Comparison of ENCODE assay signal across 20 cellular contexts in the genomic region with DNA sequence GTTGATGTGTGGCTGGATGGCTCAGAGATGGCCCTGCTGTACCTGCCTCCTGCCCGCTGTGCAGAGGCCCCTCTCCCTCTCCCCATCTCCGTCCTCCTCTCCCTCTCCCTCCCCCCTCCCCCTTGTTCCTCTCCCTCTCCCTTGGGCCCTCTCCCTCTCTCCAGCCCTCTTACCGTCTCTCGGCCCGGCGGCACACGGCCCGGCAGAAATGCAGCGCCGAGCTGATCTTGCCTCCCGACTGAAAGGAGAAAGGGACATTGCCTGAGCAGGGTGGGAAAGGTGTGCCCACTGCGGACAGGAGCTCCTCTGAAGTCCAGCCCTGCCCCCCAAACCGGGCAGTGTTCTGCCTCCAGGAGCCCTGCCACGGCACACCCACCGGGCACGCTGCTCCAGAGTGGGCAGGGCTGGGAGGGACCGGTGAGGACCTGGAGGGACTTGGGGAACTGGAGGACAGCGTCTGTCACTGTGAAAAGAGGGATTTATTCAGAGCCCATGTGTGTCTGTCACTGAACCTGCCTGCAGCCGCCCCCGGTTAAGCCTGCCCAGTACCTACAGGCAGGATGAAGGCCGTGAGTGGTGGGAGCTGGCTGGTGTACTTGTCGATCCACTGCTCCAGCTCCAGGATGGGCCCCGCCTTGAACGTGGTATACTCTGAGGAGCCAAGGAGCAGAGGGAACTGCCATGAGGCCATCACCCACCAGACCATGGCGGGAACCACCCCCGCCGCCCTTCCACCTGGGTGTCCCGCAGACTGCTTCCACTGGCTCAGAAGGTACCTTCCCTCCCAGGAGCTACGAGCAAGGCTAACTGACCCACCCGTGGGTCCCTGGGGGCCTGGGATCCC. TPM values are rescaled to one million over a fixed set of nuclear protein-coding genes. Genes with fewer than 3 reads are reported as not detected.
DNase-seq lines count a peak whose midpoint lies in the region; ATAC-seq, FAIRE-seq and TF ChIP-seq lines count a peak whose summit lies in the region.
"Had no signal": no experiment of that assay in that cellular context is flagged by ENCODE, and none has a peak within 500 bp of the region (broad histone marks: within the 10 kb centered on the region; RNA-seq: fewer than 3 reads in every experiment).

No MANE protein-coding gene starts in this region.

- no peak for FAIRE-seq in HepG2 (lab: Jason Lieb, UNC)
- FAIRE-seq: A549, D721Med, GM12892 had no signal

- H3K27ac ChIP-seq in HepG2 (ENCODE audit: extremely low read length, insufficient read depth, low read length) (no peak overlapping the region), right lobe of liver (no peak overlapping the region), endodermal cell (ENCODE audit: low read depth, low read length) (no peak overlapping the region)
- H3K27ac ChIP-seq: A549, C4-2B had no signal

- DNase-seq in HepG2 (ENCODE audit: low spot score), result no peak
- DNase-seq in right lobe of liver, result no peak
- peak; percentile 47 for DNase-seq in endodermal cell
- no peak for DNase-seq in stimulated activated naive B cell treated with anti-CD40 and anti-IgM and Interleukin-4, amounts not matched to agents 10 μg/mL and 1 μg/mL and 100 μg/mL, for 72 hours
- DNase-seq in superior temporal gyrus (ENCODE audit: extremely low spot score), result no peak
- DNase-seq in UCSD-AML1 (lab: John Stamatoyannopoulos, UW; ENCODE audit: unreplicated experiment), result no peak
- DNase-seq: BE2C; CD8-positive, alpha-beta T cell; COR-L47; DMS153; DMS79 treated with DMSO at 0.1 percent for 48 hours; EL; GDM1; H7 had no signal

- H3K4me3 Mint-ChIP-seq in endodermal cell, result no peak overlapping the region
- H3K4me3 Mint-ChIP-seq in stimulated activated naive B cell treated with anti-CD40 and anti-IgM and Interleukin-4, amounts not matched to agents 10 μg/mL and 1 μg/mL and 100 μg/mL, for 72 hours, result no peak overlapping the region
- H3K4me3 Mint-ChIP-seq: CD8-positive, alpha-beta T cell; GM23338 had no signal

- H3K9ac ChIP-seq in HepG2 (ENCODE audit: insufficient read depth, low read depth, low read length), result no peak overlapping the region
- H3K9ac ChIP-seq in endodermal cell (ENCODE audit: extremely low read depth, low read length, poor library complexity, severe bottlenecking), result no peak overlapping the region

- intact Hi-C loops in HepG2 (cut with micrococcal nuclease; ENCODE audit: unreplicated experiment), result no loop called here
- intact Hi-C loops in right lobe of liver (cut with DNase I), result no loop called here

- H3K36me3 Mint-ChIP-seq in endodermal cell (ENCODE audit: low read depth), result peaks cover 11% of the 10 kb centered on the region
- H3K36me3 Mint-ChIP-seq in stimulated activated naive B cell treated with anti-CD40 and anti-IgM and Interleukin-4, amounts not matched to agents 10 μg/mL and 1 μg/mL and 100 μg/mL, for 72 hours, result peaks cover 58 to 59% of the 10 kb centered on the region in 2 donors

- POLR2A ChIA-PET in HepG2 (lab: Yijun Ruan, JAX), result no interaction called here

- peaks cover 4% of the 10 kb centered on the region for H3K9me3 Mint-ChIP-seq in endodermal cell
- H3K9me3 Mint-ChIP-seq in stimulated activated naive B cell treated with anti-CD40 and anti-IgM and Interleukin-4, amounts not matched to agents 10 μg/mL and 1 μg/mL and 100 μg/mL, for 72 hours, result peaks cover 11 to 12% of the 10 kb centered on the region in 2 donors
- H3K9me3 Mint-ChIP-seq: CD8-positive, alpha-beta T cell; GM23338 had no signal

- no peaks in the 10 kb centered on the region for H3K4me1 Mint-ChIP-seq in endodermal cell
- H3K4me1 Mint-ChIP-seq in stimulated activated naive B cell treated with anti-CD40 and anti-IgM and Interleukin-4, amounts not matched to agents 10 μg/mL and 1 μg/mL and 100 μg/mL, for 72 hours, result no peaks in the 10 kb centered on the region

- TF ChIP-seq EP300 in HepG2 (IDR thresholded peaks at IDR 0.05; ENCODE audit: low read depth in 2 of 2, low read length in 2 of 2) (no peak), HepG2 (CRISPR knock-in tag; IDR thresholded peaks at IDR 0.05; ENCODE audit: borderline replicate concordance) (no peak)

- no peak overlapping the region for H3K27ac Mint-ChIP-seq in endodermal cell
- H3K27ac Mint-ChIP-seq in stimulated activated naive B cell treated with anti-CD40 and anti-IgM and Interleukin-4, amounts not matched to agents 10 μg/mL and 1 μg/mL and 100 μg/mL, for 72 hours, result peak overlapping the region; percentile 66
- H3K27ac Mint-ChIP-seq: CD8-positive, alpha-beta T cell; GM23338 had no signal

- TF ChIP-seq POLR2A in HepG2 (IDR thresholded peaks at IDR 0.05; ENCODE audit: insufficient read depth in 1 of 2, low read depth in 2 of 2, low read length in 2 of 2) (no peak; a peak in 1 of 4 replicates), right lobe of liver (IDR thresholded peaks at IDR 0.05) (no peak)

- TF ChIP-seq RAD21 in HepG2 (CRISPR knock-in tag; IDR thresholded peaks at IDR 0.05), result no peak

- no peak for TF ChIP-seq CTCF in HepG2 (CRISPR knock-in tag; IDR thresholded peaks at IDR 0.05)
- no peak for TF ChIP-seq CTCF in right lobe of liver (IDR thresholded peaks at IDR 0.05)
- no peak for TF ChIP-seq CTCF in endodermal cell (conservative IDR thresholded peaks at IDR 0.05)

- peaks cover 25% of the 10 kb centered on the region for H3K4me1 ChIP-seq in HepG2 (ENCODE audit: insufficient read depth, low read length)
- H3K4me1 ChIP-seq in right lobe of liver, result peaks cover 0 to 24% (median 11%) of the 10 kb centered on the region in 4 donors
- H3K4me1 ChIP-seq in endodermal cell (ENCODE audit: control insufficient read depth, insufficient read depth, low read length), result no peaks in the 10 kb centered on the region
- H3K4me1 ChIP-seq: A549, BE2C had no signal

- peaks cover 4 to 43% of the 10 kb centered on the region in 2 experiments; a peak in 3 of 5 replicates for H3K36me3 ChIP-seq in HepG2 (replicated peaks in 1 of 2; ENCODE audit: control insufficient read depth in 1 of 2, insufficient read depth in 2 of 2, low read length in 2 of 2)
- H3K36me3 ChIP-seq in right lobe of liver, result peaks cover 0 to 28% (median 7%) of the 10 kb centered on the region in 4 donors
- H3K36me3 ChIP-seq in endodermal cell (ENCODE audit: control insufficient read depth, insufficient read depth, low read length), result peaks cover 6% of the 10 kb centered on the region

- H2AFZ ChIP-seq in HepG2 (ENCODE audit: low read length), result no peak overlapping the region
- H2AFZ ChIP-seq: GM23338 had no signal

- H3K27me3 Mint-ChIP-seq in endodermal cell (ENCODE audit: insufficient read depth), result no peaks in the 10 kb centered on the region
- H3K27me3 Mint-ChIP-seq in stimulated activated naive B cell treated with anti-CD40 and anti-IgM and Interleukin-4, amounts not matched to agents 10 μg/mL and 1 μg/mL and 100 μg/mL, for 72 hours, result no peaks in the 10 kb centered on the region

- no peaks in the 10 kb centered on the region for H3K79me2 ChIP-seq in HepG2 (ENCODE audit: insufficient read depth, low read length)

- in situ Hi-C loops in HepG2 (cut with HindIII; ENCODE audit: extremely low pct_ligation_motif_present, low pct_unique_long_range_greater_than_20kb), result no loop called here

- H3K9me3 ChIP-seq in HepG2 (ENCODE audit: low read length) (no peaks in the 10 kb centered on the region), right lobe of liver (no peaks in the 10 kb centered on the region), endodermal cell (ENCODE audit: control insufficient read depth, low read length) (no peaks in the 10 kb centered on the region)
- H3K9me3 ChIP-seq: BE2C had no signal

- CTCF ChIA-PET in HepG2 (lab: Yijun Ruan, JAX; ENCODE audit: low intra/inter-chr PET ratio, low total read pairs), result no interaction called here

- no peak overlapping the region for H3K4me2 ChIP-seq in HepG2 (ENCODE audit: low read depth, low read length)
- H3K4me2 ChIP-seq: A549, GM23338 had no signal

- WGBS in HepG2 (ENCODE audit: low lambda C conversion rate), result 94% methylated on average over 19 of the region's 30 CpGs
- WGBS in right lobe of liver (ENCODE audit: insufficient coverage, low coverage, low lambda C conversion rate, missing lambda C conversion rate), result 82% methylated on average over 4 of the region's 30 CpGs
- 90 to 92% methylated on average over 19 to 30 of the region's 30 CpGs for WGBS in endodermal cell (ENCODE audit: insufficient coverage in 1 of 2, insufficient read length in 1 of 2), 2 experiments

- no TSS peak for BruUV-seq in HepG2 (replicated peaks; lab: Mats Ljungman, UMichigan)

- no peak overlapping the region for H3K4me3 ChIP-seq in HepG2 (replicated peaks in 1 of 3; ENCODE audit: insufficient read depth in 1 of 3, low read depth in 2 of 3, low read length in 3 of 3)
- no peak overlapping the region for H3K4me3 ChIP-seq in right lobe of liver
- no peak overlapping the region for H3K4me3 ChIP-seq in endodermal cell (ENCODE audit: low read length)
- H3K4me3 ChIP-seq: A549, GM23338 had no signal

- no peaks in the 10 kb centered on the region for H4K20me1 ChIP-seq in HepG2 (ENCODE audit: insufficient read depth, low read length)

- ATAC-seq in HepG2 (no peak), right lobe of liver (no peak), HG02885 (IDR thresholded peaks at IDR 0.05; ENCODE audit: poor library complexity, unreplicated experiment) (no peak)
- no peak for ATAC-seq in stimulated activated naive B cell treated with anti-CD40 and anti-IgM and Interleukin-4, amounts not matched to agents 10 μg/mL and 1 μg/mL and 100 μg/mL, for 72 hours (replicated peaks)
- ATAC-seq: A549; CD8-positive, alpha-beta T cell; GM23338 had no signal

- H3K27me3 ChIP-seq in HepG2 (ENCODE audit: control insufficient read depth in 1 of 2, insufficient read depth in 2 of 2, low read length in 2 of 2) (no peaks in the 10 kb centered on the region), right lobe of liver (no peaks in the 10 kb centered on the region), endodermal cell (ENCODE audit: control insufficient read depth, insufficient read depth, low read length, poor library complexity, severe bottlenecking) (no peaks in the 10 kb centered on the region)
- H3K27me3 ChIP-seq: BE2C had no signal

RNA-seq across cellular contexts. Expression of a gene that starts 12.2 kb away (rescaled TPM):
- total RNA-seq in HepG2 (2016; rRNA removed; fragmentation: Illumina TruSeq; extraction: Trizol), result 77.3 and 112 TPM in 2 replicates
- total RNA-seq in HepG2 (2016; cell fraction: cytosol; rRNA removed; fragmentation: Illumina TruSeq; extraction: Trizol; ENCODE audit: low read depth), result 32.4 and 42.7 TPM in 2 replicates
- total RNA-seq in HepG2 (2016; cell fraction: insoluble cytoplasmic fraction; rRNA removed; fragmentation: Illumina TruSeq; extraction: Trizol), result 80.5 and 108 TPM in 2 replicates
- total RNA-seq in HepG2 (2016; cell fraction: membrane; rRNA removed; fragmentation: Illumina TruSeq; extraction: Trizol), result 59.5 and 67.4 TPM in 2 replicates
- 37.8 and 41.0 TPM in 2 replicates for total RNA-seq in HepG2 (2016; cell fraction: nucleus; rRNA removed; fragmentation: Illumina TruSeq; extraction: Trizol)
- polyA plus RNA-seq in HepG2 (2011; rRNA removed), result 26.1 and 33.2 TPM in 2 replicates
- 29.9 and 32.2 TPM in 2 replicates for polyA plus RNA-seq in HepG2 (2011; cell fraction: cytosol; rRNA removed)
- polyA plus RNA-seq in HepG2 (2011; cell fraction: nucleus; rRNA removed), result 34.9 and 43.2 TPM in 2 replicates
- polyA plus RNA-seq in HepG2 (2012), result 39.1 and 40.4 TPM in 2 replicates
- polyA plus RNA-seq in HepG2 (2016; cell fraction: cytosol; fragmentation: Illumina TruSeq; extraction: Trizol; ENCODE audit: low read depth), result 36.6 and 44.0 TPM in 2 replicates
- 98.7 and 99.8 TPM in 2 replicates for polyA plus RNA-seq in HepG2 (2016; cell fraction: insoluble cytoplasmic fraction; fragmentation: Illumina TruSeq; extraction: Trizol; ENCODE audit: low read depth)
- 39.9 and 52.5 TPM in 2 replicates for polyA plus RNA-seq in HepG2 (2016; cell fraction: membrane; fragmentation: Illumina TruSeq; extraction: Trizol; ENCODE audit: low read depth)
- 58.2 and 63.9 TPM in 2 replicates for polyA plus RNA-seq in HepG2 (2016; cell fraction: nucleus; fragmentation: Illumina TruSeq; extraction: Trizol; ENCODE audit: insufficient read depth, low read depth)
- polyA minus RNA-seq in HepG2 (2011; rRNA and poly(A)+ RNA removed; ENCODE audit: low replicate concordance), result 37.1 and 53.3 TPM in 2 replicates
- polyA minus RNA-seq in HepG2 (2011; cell fraction: cytosol; rRNA and poly(A)+ RNA removed), result 11.8 and 16.2 TPM in 2 replicates
- polyA minus RNA-seq in HepG2 (2011; cell fraction: nucleus; rRNA and poly(A)+ RNA removed), result 21.0 and 29.1 TPM in 2 replicates
- total RNA-seq in right lobe of liver, result 10 to 100 TPM; 42.6 to 99.8 (median 65.2) TPM
- total RNA-seq in endodermal cell, result 10 to 100 TPM; 24.9 to 28.2 TPM
- polyA plus RNA-seq in endodermal cell (2013, experiment 1 of 2), result 63.3 TPM
- 58.3 TPM for polyA plus RNA-seq in endodermal cell (2013, experiment 2 of 2)

RNA-seq across cellular contexts. Expression of a gene that starts 12.5 kb away (rescaled TPM):
- 47.1 and 66.9 TPM in 2 replicates for total RNA-seq in HepG2 (2016; rRNA removed; fragmentation: Illumina TruSeq; extraction: Trizol)
- total RNA-seq in HepG2 (2016; cell fraction: cytosol; rRNA removed; fragmentation: Illumina TruSeq; extraction: Trizol; ENCODE audit: low read depth), result 15.1 and 17.9 TPM in 2 replicates
- 40.9 and 70.6 TPM in 2 replicates for total RNA-seq in HepG2 (2016; cell fraction: insoluble cytoplasmic fraction; rRNA removed; fragmentation: Illumina TruSeq; extraction: Trizol)
- 34.1 and 39.6 TPM in 2 replicates for total RNA-seq in HepG2 (2016; cell fraction: membrane; rRNA removed; fragmentation: Illumina TruSeq; extraction: Trizol)
- 38.8 and 47.2 TPM in 2 replicates for total RNA-seq in HepG2 (2016; cell fraction: nucleus; rRNA removed; fragmentation: Illumina TruSeq; extraction: Trizol)
- 11.6 and 22.5 TPM in 2 replicates for polyA plus RNA-seq in HepG2 (2011; rRNA removed)
- 12.4 and 13.5 TPM in 2 replicates for polyA plus RNA-seq in HepG2 (2011; cell fraction: cytosol; rRNA removed)
- polyA plus RNA-seq in HepG2 (2011; cell fraction: nucleus; rRNA removed), result 32.0 and 47.6 TPM in 2 replicates
- polyA plus RNA-seq in HepG2 (2012), result 19.2 and 28.6 TPM in 2 replicates
- 16.3 and 19.9 TPM in 2 replicates for polyA plus RNA-seq in HepG2 (2016; cell fraction: cytosol; fragmentation: Illumina TruSeq; extraction: Trizol; ENCODE audit: low read depth)
- 42.0 and 50.4 TPM in 2 replicates for polyA plus RNA-seq in HepG2 (2016; cell fraction: insoluble cytoplasmic fraction; fragmentation: Illumina TruSeq; extraction: Trizol; ENCODE audit: low read depth)
- 26.9 and 30.0 TPM in 2 replicates for polyA plus RNA-seq in HepG2 (2016; cell fraction: membrane; fragmentation: Illumina TruSeq; extraction: Trizol; ENCODE audit: low read depth)
- polyA plus RNA-seq in HepG2 (2016; cell fraction: nucleus; fragmentation: Illumina TruSeq; extraction: Trizol; ENCODE audit: insufficient read depth, low read depth), result 78.2 and 82.6 TPM in 2 replicates
- 19.6 and 22.9 TPM in 2 replicates for polyA minus RNA-seq in HepG2 (2011; rRNA and poly(A)+ RNA removed; ENCODE audit: low replicate concordance)
- 6.1 and 8.0 TPM in 2 replicates for polyA minus RNA-seq in HepG2 (2011; cell fraction: cytosol; rRNA and poly(A)+ RNA removed)
- 12.2 and 21.1 TPM in 2 replicates for polyA minus RNA-seq in HepG2 (2011; cell fraction: nucleus; rRNA and poly(A)+ RNA removed)
- total RNA-seq in right lobe of liver, result 10 to 100 TPM; 14.2 to 60.0 (median 37.6) TPM
- total RNA-seq in endodermal cell, result 10 to 100 TPM; 12.8 to 22.6 TPM
- 31.2 TPM for polyA plus RNA-seq in endodermal cell (2013, experiment 1 of 2)
- 32.0 TPM for polyA plus RNA-seq in endodermal cell (2013, experiment 2 of 2)
